ENCODE assay signal across 26 cellular contexts in the genomic region with DNA sequence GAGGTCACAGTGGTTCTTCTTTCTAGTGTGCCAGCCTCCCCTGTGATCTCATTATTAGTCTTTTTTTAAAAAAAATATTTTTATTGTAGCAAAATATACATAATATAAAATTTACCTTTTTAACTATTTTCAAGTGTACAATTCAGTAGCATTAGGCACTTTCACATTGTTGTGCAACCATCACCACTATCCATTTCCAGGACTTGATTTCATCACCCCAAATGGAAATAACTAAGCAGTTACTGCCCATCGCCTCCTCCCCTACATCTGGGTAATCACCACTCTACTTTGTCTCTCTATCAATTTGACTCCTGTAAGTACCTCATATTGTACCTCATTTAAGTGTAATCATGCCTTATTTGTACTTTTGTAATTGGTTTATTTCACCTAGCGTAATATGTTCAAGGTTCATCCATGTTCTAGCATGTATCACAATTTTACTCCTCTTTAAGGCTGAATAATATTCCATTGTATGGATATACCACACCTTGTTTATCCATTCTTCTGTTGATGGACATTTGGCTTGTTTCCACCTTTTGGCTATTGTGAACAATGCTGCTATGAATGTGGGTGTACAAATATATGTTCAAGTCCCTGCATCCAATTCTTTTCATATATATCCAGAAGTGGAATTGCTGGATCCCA.
DNase-seq lines count a peak whose midpoint lies in the region; ATAC-seq and TF ChIP-seq lines count a peak whose summit lies in the region.
"Had no signal": no experiment of that assay in that cellular context is flagged by ENCODE, and none has a peak within 500 bp of the region (broad histone marks: within the 10 kb centered on the region; RNA-seq: fewer than 3 reads in every experiment).

No MANE protein-coding gene starts in this region.

- no peak for TF ChIP-seq POLR2A in NB4 (IDR thresholded peaks at IDR 0.05; ENCODE audit: extremely low read depth, insufficient read length)

- peaks cover 12% of the 10 kb centered on the region for H3K27me3 Mint-ChIP-seq in dendritic cell treated with granulocyte-macrophage colony-stimulating factor and Interleukin-4, amounts not matched to agents 40 ng/mL and 50 ng/mL, for 4 days
- H3K27me3 Mint-ChIP-seq: activated CD4-positive, alpha-beta memory T cell treated with anti-CD3 and anti-CD28 coated beads, Interleukin-2, amount 10 ng/mL, durations not matched to agents 7 days and 5 days; activated naive CD4-positive, alpha-beta T cell treated with anti-CD3 and anti-CD28 coated beads, Interleukin-2, amount 50 U/mL, for 24 hours had no signal

- no peaks in the 10 kb centered on the region for H3K9me2 ChIP-seq in SK-N-SH

- no peak overlapping the region for H3K4me2 ChIP-seq in SK-N-SH
- H3K4me2 ChIP-seq: KMS-11 had no signal

- H3K4me1 ChIP-seq in SK-N-SH (ENCODE audit: control insufficient read depth in 1 of 2, insufficient read depth in 2 of 2, low read depth in 1 of 2, low read length in 1 of 2), result no peaks in the 10 kb centered on the region; a peak in 1 of 4 replicates

- POLR2A ChIA-PET in SK-N-SH (lab: Yijun Ruan, JAX), result no interaction called here

- CTCF ChIA-PET in SK-N-SH (lab: Yijun Ruan, JAX), result no interaction called here

- H3K4me3 Mint-ChIP-seq in dendritic cell treated with granulocyte-macrophage colony-stimulating factor and Interleukin-4, amounts not matched to agents 40 ng/mL and 50 ng/mL, for 4 days, result no peak overlapping the region
- H3K4me3 Mint-ChIP-seq: activated CD4-positive, alpha-beta memory T cell treated with anti-CD3 and anti-CD28 coated beads, Interleukin-2, amount 10 ng/mL, durations not matched to agents 7 days and 5 days; activated naive CD4-positive, alpha-beta T cell treated with anti-CD3 and anti-CD28 coated beads, Interleukin-2, amount 50 U/mL, for 24 hours; CD8-positive, alpha-beta memory T cell; memory B cell; nephron progenitor cell; stimulated activated naive B cell treated with anti-CD40 and anti-IgM and Interleukin-4, amounts not matched to agents 10 μg/mL and 1 μg/mL and 100 μg/mL, for 72 hours had no signal

- no peaks in the 10 kb centered on the region for H3K79me2 ChIP-seq in SK-N-SH (ENCODE audit: insufficient read depth)

- no peaks in the 10 kb centered on the region for H3K36me3 ChIP-seq in SK-N-SH (replicated peaks in 1 of 2; ENCODE audit: control insufficient read depth in 1 of 2, insufficient read depth in 2 of 2, low read length in 1 of 2)
- H3K36me3 ChIP-seq: brain microvascular endothelial cell, left lung, MG63 had no signal

- H3K4me3 ChIP-seq in SK-N-SH (ENCODE audit: low read depth in 2 of 2, low read length in 1 of 2), result no peak overlapping the region
- no peak overlapping the region for H3K4me3 ChIP-seq in NB4 (ENCODE audit: low read depth, low read length)
- no peak overlapping the region for H3K4me3 ChIP-seq in skeletal muscle cell (ENCODE audit: low read depth, low read length)
- H3K4me3 ChIP-seq: left lung, MG63, SK-N-MC had no signal

- no peaks in the 10 kb centered on the region for H3K36me3 Mint-ChIP-seq in dendritic cell treated with granulocyte-macrophage colony-stimulating factor and Interleukin-4, amounts not matched to agents 40 ng/mL and 50 ng/mL, for 4 days (ENCODE audit: low read depth)
- H3K36me3 Mint-ChIP-seq: activated naive CD4-positive, alpha-beta T cell treated with anti-CD3 and anti-CD28 coated beads, Interleukin-2, amount 50 U/mL, for 24 hours; stimulated activated naive B cell treated with anti-CD40 and anti-IgM and Interleukin-4, amounts not matched to agents 10 μg/mL and 1 μg/mL and 100 μg/mL, for 72 hours had no signal

- DNase-seq in SK-N-SH (no peak), NB4 (ENCODE audit: low read depth) (peak; percentile 27), skeletal muscle cell (ENCODE audit: low read depth) (peak; percentile 31), C1 segment of cervical spinal cord (lab: John Stamatoyannopoulos, UW) (no peak)
- no peak for DNase-seq in stimulated activated naive CD4-positive, alpha-beta T cell treated with Interleukin-2 at 50 U/mL for 16 hours (lab: John Stamatoyannopoulos, UW)
- DNase-seq: activated CD4-positive, alpha-beta memory T cell treated with anti-CD3 and anti-CD28 coated beads, Interleukin-2, amount 10 ng/mL, durations not matched to agents 7 days and 5 days; activated CD8-positive, alpha-beta memory T cell treated with anti-CD3 and anti-CD28 coated beads, Interleukin-2, amount 50 U/mL, for 48 hours; amygdala; brain microvascular endothelial cell; CD8-positive, alpha-beta memory T cell; islet precursor cell; left lung; MG63; NCI-H1436 treated with DMSO at 0.1 percent for 48 hours; NCI-H2107; NCI-H345; nephron progenitor cell; stimulated activated naive B cell treated with anti-CD40 and anti-IgM and Interleukin-4, amounts not matched to agents 10 μg/mL and 1 μg/mL and 100 μg/mL, for 72 hours had no signal

- H3K27ac ChIP-seq in SK-N-SH (ENCODE audit: low read depth in 2 of 2, low read length in 1 of 2), result no peak overlapping the region
- H3K27ac ChIP-seq: brain microvascular endothelial cell, KMS-11, left lung, RWPE1, SK-N-MC had no signal

- WGBS in SK-N-SH (ENCODE audit: low lambda C conversion rate), result 56% methylated on average over 2 of the region's 2 CpGs

- H4K20me1 ChIP-seq in SK-N-SH (ENCODE audit: insufficient read depth), result no peaks in the 10 kb centered on the region

- intact Hi-C loops in dendritic cell treated with granulocyte-macrophage colony-stimulating factor and Interleukin-4, amounts not matched to agents 40 ng/mL and 50 ng/mL, for 4 days (cut with micrococcal nuclease), result no loop called here

- no peak overlapping the region for H3K9ac ChIP-seq in SK-N-SH
- H3K9ac ChIP-seq: KMS-11 had no signal

- H3K9me3 ChIP-seq in SK-N-SH, result peaks cover 2% of the 10 kb centered on the region; the same call in 1 of the 2 replicates
- H3K9me3 ChIP-seq: left lung had no signal

- peaks cover 51% of the 10 kb centered on the region for H3K4me1 Mint-ChIP-seq in dendritic cell treated with granulocyte-macrophage colony-stimulating factor and Interleukin-4, amounts not matched to agents 40 ng/mL and 50 ng/mL, for 4 days (ENCODE audit: low read depth)
- H3K4me1 Mint-ChIP-seq: activated CD4-positive, alpha-beta memory T cell treated with anti-CD3 and anti-CD28 coated beads, Interleukin-2, amount 10 ng/mL, durations not matched to agents 7 days and 5 days; CD8-positive, alpha-beta memory T cell; stimulated activated naive B cell treated with anti-CD40 and anti-IgM and Interleukin-4, amounts not matched to agents 10 μg/mL and 1 μg/mL and 100 μg/mL, for 72 hours had no signal

- H2AFZ ChIP-seq in SK-N-SH (ENCODE audit: low read depth), result no peak overlapping the region

- no peaks in the 10 kb centered on the region for H3K27me3 ChIP-seq in SK-N-SH (ENCODE audit: insufficient read depth)
- H3K27me3 ChIP-seq: brain microvascular endothelial cell, left lung, MG63 had no signal

- no peaks in the 10 kb centered on the region for H3K9me3 Mint-ChIP-seq in dendritic cell treated with granulocyte-macrophage colony-stimulating factor and Interleukin-4, amounts not matched to agents 40 ng/mL and 50 ng/mL, for 4 days

- ATAC-seq in SK-N-SH treated with all-trans-retinoic acid at 6 μM for 48 hours (no peak), GM18858 (IDR thresholded peaks at IDR 0.05; ENCODE audit: unreplicated experiment) (no peak)
- ATAC-seq: left lung; stimulated activated naive B cell treated with anti-CD40 and anti-IgM and Interleukin-4, amounts not matched to agents 10 μg/mL and 1 μg/mL and 100 μg/mL, for 72 hours had no signal

- peak overlapping the region; percentile 11 for H3K27ac Mint-ChIP-seq in dendritic cell treated with granulocyte-macrophage colony-stimulating factor and Interleukin-4, amounts not matched to agents 40 ng/mL and 50 ng/mL, for 4 days
- H3K27ac Mint-ChIP-seq: activated CD4-positive, alpha-beta memory T cell treated with anti-CD3 and anti-CD28 coated beads, Interleukin-2, amount 10 ng/mL, durations not matched to agents 7 days and 5 days; CD8-positive, alpha-beta memory T cell; memory B cell; nephron progenitor cell; stimulated activated naive B cell treated with anti-CD40 and anti-IgM and Interleukin-4, amounts not matched to agents 10 μg/mL and 1 μg/mL and 100 μg/mL, for 72 hours had no signal

- TF ChIP-seq CTCF in SK-N-SH (IDR thresholded peaks at IDR 0.05) (no peak), NB4 (IDR thresholded peaks at IDR 0.05; ENCODE audit: low read depth, low read length) (no peak)

- no peak for TF ChIP-seq RAD21 in SK-N-SH (IDR thresholded peaks at IDR 0.05; ENCODE audit: low read length)

- no peak for TF ChIP-seq EP300 in SK-N-SH (IDR thresholded peaks at IDR 0.05; ENCODE audit: borderline replicate concordance in 1 of 2, low read depth in 1 of 2, low read length in 1 of 2)

- H3F3A ChIP-seq in SK-N-SH (replicated peaks; ENCODE audit: insufficient read depth), result peaks cover 9% of the 10 kb centered on the region

TF ChIP-seq in SK-N-SH treated with all-trans-retinoic acid at 6 μM for 48 hours, 23 proteins besides CTCF, POLR2A, EP300 and RAD21:
- TF ChIP-seq BACH2 (CRISPR knock-in tag; IDR thresholded peaks at IDR 0.05; ENCODE audit: borderline replicate concordance), result no peak
- peak; percentile 98 for TF ChIP-seq ZNF8 (CRISPR knock-in tag; IDR thresholded peaks at IDR 0.05)

TF ChIP-seq in SK-N-SH, 30 proteins besides CTCF, POLR2A, EP300 and RAD21:
- TF ChIP-seq EZH2phosphoT487 (IDR thresholded peaks at IDR 0.05; ENCODE audit: borderline replicate concordance, low read depth) (no peak), RFX5 (IDR thresholded peaks at IDR 0.05; ENCODE audit: low read length) (no peak), POLR2AphosphoS5 (IDR thresholded peaks at IDR 0.05; ENCODE audit: low read depth, low read length) (no peak), CHD2 (IDR thresholded peaks at IDR 0.05; ENCODE audit: low read length, partially characterized antibody) (no peak)

Comparison
In these comparisons a context has a peak if more than half of its experiments do, and no peak if none do; other contexts are left out.
1. DNase-seq: peak in NB4 (single experiment) and skeletal muscle cell (single experiment); none in SK-N-SH (single experiment), stimulated activated naive CD4-positive, alpha-beta T cell treated with Interleukin-2 at 50 U/mL for 16 hours (single experiment) and C1 segment of cervical spinal cord (0 of 14).